ENCODE assay signal across 16 cellular contexts in the genomic region with DNA sequence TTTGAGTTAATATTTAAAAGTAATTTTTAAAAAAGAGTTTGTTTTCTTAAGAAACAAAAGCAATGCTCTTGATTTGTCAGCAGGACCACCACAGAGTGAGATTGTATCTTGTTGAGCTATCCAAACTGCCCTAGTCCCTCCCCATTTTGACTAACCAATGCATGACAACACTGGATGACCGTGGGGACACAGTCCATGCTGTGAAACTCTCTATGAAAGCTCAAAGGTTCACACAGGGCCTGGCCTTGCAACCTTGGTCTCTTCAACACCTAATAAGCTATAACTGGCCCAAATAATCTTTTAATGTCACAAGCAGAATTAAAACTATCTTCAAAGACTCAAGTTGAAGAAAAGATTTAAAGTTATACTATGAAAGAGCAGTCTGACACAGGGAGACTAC. TPM values are rescaled to one million over a fixed set of nuclear protein-coding genes. Genes with fewer than 3 reads are reported as not detected.
DNase-seq lines count a peak whose midpoint lies in the region; FAIRE-seq and TF ChIP-seq lines count a peak whose summit lies in the region.
"Had no signal": no experiment of that assay in that cellular context is flagged by ENCODE, and none has a peak within 500 bp of the region (broad histone marks: within the 10 kb centered on the region; RNA-seq: fewer than 3 reads in every experiment).

No MANE protein-coding gene starts in this region.

- TF ChIP-seq CTCF in HFFc6 (IDR thresholded peaks at IDR 0.05), result no peak
- no peak for TF ChIP-seq CTCF in mesothelial cell of epicardium (IDR thresholded peaks at IDR 0.05; ENCODE audit: unreplicated experiment)
- no peak for TF ChIP-seq CTCF in esophagus squamous epithelium (IDR thresholded peaks at IDR 0.05)

- no peak overlapping the region for H3K27ac ChIP-seq in esophagus squamous epithelium

- H3K36me3 ChIP-seq in esophagus squamous epithelium, result peaks cover 0 to 86% (median 5%) of the 10 kb centered on the region in 3 donors

- DNase-seq in GM18507 (ENCODE audit: extremely low spot score, insufficient read length, low read depth) (no peak), HFFc6 (no peak), immature natural killer cell (no peak), mesothelial cell of epicardium (ENCODE audit: low spot score in 2 of 2, unreplicated experiment in 2 of 2) (no peak), esophagus squamous epithelium (lab: John Stamatoyannopoulos, UW) (no peak), retina (no peak), 8988T (no peak)
- DNase-seq: DMS 273 treated with DMSO at 0.1 percent for 48 hours, DND-41, HCEC 1CT, NCI-H1105, NCI-H2081, NCI-H446 treated with DMSO at 0.1 percent for 48 hours had no signal

- H3K4me1 Mint-ChIP-seq in HFFc6 (ENCODE audit: low read depth) (peaks cover 11% of the 10 kb centered on the region), immature natural killer cell (no peaks in the 10 kb centered on the region), mesothelial cell of epicardium (no peaks in the 10 kb centered on the region)
- H3K4me1 Mint-ChIP-seq: CD14-positive monocyte, GM23338 had no signal

- no peak for TF ChIP-seq POLR2A in esophagus squamous epithelium (IDR thresholded peaks at IDR 0.05)

- FAIRE-seq in GM18507 (lab: Jason Lieb, UNC), result peak; percentile 31
- FAIRE-seq: K562 had no signal

- no peaks in the 10 kb centered on the region for H3K4me1 ChIP-seq in esophagus squamous epithelium

- H3K27me3 ChIP-seq in esophagus squamous epithelium, result no peaks in the 10 kb centered on the region

- no peaks in the 10 kb centered on the region for H3K9me3 ChIP-seq in esophagus squamous epithelium

- H3K4me3 Mint-ChIP-seq in HFFc6 (no peak overlapping the region), immature natural killer cell (no peak overlapping the region), mesothelial cell of epicardium (no peak overlapping the region)
- H3K4me3 Mint-ChIP-seq: CD14-positive monocyte, GM23338 had no signal

- 62 to 89% methylated on average over 1 of the region's 1 CpG for WGBS in esophagus squamous epithelium, 2 donors

- no peaks in the 10 kb centered on the region for H3K9me3 Mint-ChIP-seq in HFFc6
- H3K9me3 Mint-ChIP-seq in immature natural killer cell, result no peaks in the 10 kb centered on the region
- H3K9me3 Mint-ChIP-seq in mesothelial cell of epicardium, result no peaks in the 10 kb centered on the region
- H3K9me3 Mint-ChIP-seq: CD14-positive monocyte, GM23338 had no signal

- no peaks in the 10 kb centered on the region for H3K27me3 Mint-ChIP-seq in HFFc6 (ENCODE audit: insufficient read depth)
- H3K27me3 Mint-ChIP-seq in immature natural killer cell (ENCODE audit: low read depth in 3 of 3), result no peaks in the 10 kb centered on the region
- no peaks in the 10 kb centered on the region for H3K27me3 Mint-ChIP-seq in mesothelial cell of epicardium (ENCODE audit: low read depth)

- H3K27ac Mint-ChIP-seq in HFFc6, result peak overlapping the region; percentile 25; the same call in 1 of the 2 replicates
- peak overlapping the region in 4 of 6 donors; percentile 32 to 73 (median 46) for H3K27ac Mint-ChIP-seq in immature natural killer cell
- H3K27ac Mint-ChIP-seq in mesothelial cell of epicardium, result peak overlapping the region; percentile 4
- H3K27ac Mint-ChIP-seq: GM23338 had no signal

- peaks cover 6% of the 10 kb centered on the region for H3K36me3 Mint-ChIP-seq in HFFc6 (ENCODE audit: low read depth)
- peaks cover 0 to 15% (median 8%) of the 10 kb centered on the region in 3 donors for H3K36me3 Mint-ChIP-seq in immature natural killer cell
- no peaks in the 10 kb centered on the region for H3K36me3 Mint-ChIP-seq in mesothelial cell of epicardium

- no peak overlapping the region for H3K4me3 ChIP-seq in esophagus squamous epithelium
- H3K4me3 ChIP-seq: GM23338, K562 had no signal

- intact Hi-C loops in esophagus squamous epithelium (cut with DNase I), result no loop called here

RNA-seq across cellular contexts. Expression of gene ETFRF1, which starts 13.5 kb away (rescaled TPM):
- total RNA-seq in HFFc6 (2021; fragmentation: NEBNext Ultra II Directional; extraction: Animal tissue kit (Norgen Biotek cat#: 25700)), result 10 to 100 TPM; 19.1 to 29.2 (median 25.7) TPM
- 10 to 100 TPM; 21.2 to 23.1 (median 22.9) TPM for polyA plus RNA-seq in immature natural killer cell
- total RNA-seq in mesothelial cell of epicardium (14.3 to 20.7 TPM (median 17.5 TPM) in 3 replicates), esophagus squamous epithelium (10 to 100 TPM; 18.3 to 26.7 (median 25.3) TPM)

RNA-seq across cellular contexts. Expression of gene DNAI7, which starts 13.6 kb away (rescaled TPM):
- total RNA-seq in HFFc6 (2021; fragmentation: NEBNext Ultra II Directional; extraction: Animal tissue kit (Norgen Biotek cat#: 25700)), result under 1 TPM in 4 of 6 experiments, not detected in 2; 0.16 to 0.48 (median 0.30) TPM
- under 1 TPM in 1 of 3 donors, not detected in 2; 0.21 TPM for polyA plus RNA-seq in immature natural killer cell
- total RNA-seq in mesothelial cell of epicardium (0.70 to 1.5 TPM (median 0.84 TPM) in 3 replicates), esophagus squamous epithelium (not detected)
- total RNA-seq: GM23338 had no signal
- polyA plus RNA-seq: CD14-positive monocyte had no signal

RNA-seq across cellular contexts. Expression of gene KRAS, which starts 42.2 kb away (rescaled TPM):
- total RNA-seq in HFFc6 (2021; fragmentation: NEBNext Ultra II Directional; extraction: Animal tissue kit (Norgen Biotek cat#: 25700)), result 10 to 100 TPM; 15.9 to 20.5 (median 18.0) TPM
- polyA plus RNA-seq in immature natural killer cell, result 10 to 100 TPM; 30.0 to 54.0 (median 33.9) TPM
- 34.4 to 38.2 TPM (median 37.9 TPM) in 3 replicates for total RNA-seq in mesothelial cell of epicardium
- total RNA-seq in esophagus squamous epithelium, result 10 to 100 TPM; 17.4 to 27.5 (median 19.2) TPM
